Comparison of ENCODE assay signal across 19 cellular contexts in genomic region chr18:33744032-33744697, GRCh38.
DNase-seq lines count a peak whose midpoint lies in the region; ATAC-seq and TF ChIP-seq lines count a peak whose summit lies in the region.
"Had no signal": no experiment of that assay in that cellular context is flagged by ENCODE, and none has a peak within 500 bp of the region (broad histone marks: within the 10 kb centered on the region; RNA-seq: fewer than 3 reads in every experiment).

No MANE protein-coding gene starts in this region.

- POLR2A ChIA-PET in SK-N-SH (lab: Yijun Ruan, JAX) = no interaction called here
- POLR2A ChIA-PET in activated CD4-positive, alpha-beta memory T cell treated with anti-CD3 and anti-CD28 coated beads for 36 hours (lab: Charles Lee) = no interaction called here

- no peak overlapping the region for H3K27ac Mint-ChIP-seq in activated CD4-positive, alpha-beta memory T cell treated with anti-CD3 and anti-CD28 coated beads for 36 hours
- H3K27ac Mint-ChIP-seq: activated naive CD8-positive, alpha-beta T cell treated with anti-CD3 and anti-CD28 coated beads, Interleukin-2, amount 50 U/mL, for 24 hours; activated T-cell treated with anti-CD3 and anti-CD28 coated beads, Interleukin-2, amount 50 U/mL, for 72 hours; CD14-positive monocyte; nephron progenitor cell had no signal

- H3K27ac ChIP-seq in prostate gland = no peak overlapping the region
- H3K27ac ChIP-seq in SK-N-SH (ENCODE audit: low read depth in 2 of 2, low read length in 1 of 2) = no peak overlapping the region
- H3K27ac ChIP-seq: suprapubic skin had no signal

- no peaks in the 10 kb centered on the region for H3K27me3 ChIP-seq in prostate gland (replicated peaks; ENCODE audit: insufficient read depth)
- no peaks in the 10 kb centered on the region for H3K27me3 ChIP-seq in SK-N-SH (ENCODE audit: insufficient read depth)
- H3K27me3 ChIP-seq: suprapubic skin had no signal

- H3K4me3 ChIP-seq in choroid plexus epithelial cell (ENCODE audit: low read depth, low read length) (no peak overlapping the region), prostate gland (no peak overlapping the region), SK-N-SH (ENCODE audit: low read depth in 2 of 2, low read length in 1 of 2) (no peak overlapping the region)
- H3K4me3 ChIP-seq: suprapubic skin had no signal

- DNase-seq in NCI-H2196 (lab: John Stamatoyannopoulos, UW; ENCODE audit: unreplicated experiment) (peak; percentile 38), choroid plexus epithelial cell (ENCODE audit: low read depth) (no peak), prostate gland (ENCODE audit: low spot score) (peak; percentile 28), SK-N-SH (no peak)
- DNase-seq in activated CD4-positive, alpha-beta memory T cell treated with anti-CD3 and anti-CD28 coated beads for 36 hours = no peak
- DNase-seq: activated CD4-positive, alpha-beta T cell treated with anti-CD3 and anti-CD28 coated beads, Interleukin-2, amount 50 U/mL, for 4 hours; activated naive CD8-positive, alpha-beta T cell treated with anti-CD3 and anti-CD28 coated beads, Interleukin-2, amount 50 U/mL, for 24 hours; activated T-cell treated with anti-CD3 and anti-CD28 coated beads, Interleukin-2, amount 50 U/mL, for 72 hours; DND-41; HCEC 1CT; IMR-90; mammary epithelial cell; nephron progenitor cell; retina had no signal

- H3K36me3 Mint-ChIP-seq in activated CD4-positive, alpha-beta memory T cell treated with anti-CD3 and anti-CD28 coated beads for 36 hours = no peaks in the 10 kb centered on the region
- H3K36me3 Mint-ChIP-seq: CD14-positive monocyte had no signal

- TF ChIP-seq EP300 in SK-N-SH (IDR thresholded peaks at IDR 0.05; ENCODE audit: borderline replicate concordance in 1 of 2, low read depth in 1 of 2, low read length in 1 of 2) = no peak

- TF ChIP-seq POLR2A in prostate gland (IDR thresholded peaks at IDR 0.05) = no peak

- H3K9me3 ChIP-seq in prostate gland (no peaks in the 10 kb centered on the region), SK-N-SH (no peaks in the 10 kb centered on the region)
- H3K9me3 ChIP-seq: suprapubic skin had no signal

- peaks cover 8% of the 10 kb centered on the region for H3K9me3 Mint-ChIP-seq in activated CD4-positive, alpha-beta memory T cell treated with anti-CD3 and anti-CD28 coated beads for 36 hours
- H3K9me3 Mint-ChIP-seq: nephron progenitor cell had no signal

- no peak overlapping the region for H3K4me3 Mint-ChIP-seq in activated CD4-positive, alpha-beta memory T cell treated with anti-CD3 and anti-CD28 coated beads for 36 hours
- H3K4me3 Mint-ChIP-seq: activated naive CD8-positive, alpha-beta T cell treated with anti-CD3 and anti-CD28 coated beads, Interleukin-2, amount 50 U/mL, for 24 hours; activated T-cell treated with anti-CD3 and anti-CD28 coated beads, Interleukin-2, amount 50 U/mL, for 72 hours; CD14-positive monocyte; nephron progenitor cell had no signal

- no peak overlapping the region for H3K4me2 ChIP-seq in SK-N-SH

- WGBS in prostate gland = 72% methylated on average over 20 of the region's 20 CpGs
- 54% methylated on average over 12 of the region's 20 CpGs for WGBS in SK-N-SH (ENCODE audit: low lambda C conversion rate)

- H3K4me1 Mint-ChIP-seq in activated CD4-positive, alpha-beta memory T cell treated with anti-CD3 and anti-CD28 coated beads for 36 hours (ENCODE audit: low read depth) = no peaks in the 10 kb centered on the region
- H3K4me1 Mint-ChIP-seq: activated naive CD8-positive, alpha-beta T cell treated with anti-CD3 and anti-CD28 coated beads, Interleukin-2, amount 50 U/mL, for 24 hours; CD14-positive monocyte; nephron progenitor cell had no signal

- no peak overlapping the region for H3K9ac ChIP-seq in SK-N-SH

- TF ChIP-seq CTCF in GM12874 (IDR thresholded peaks at IDR 0.05; ENCODE audit: insufficient read depth, low read depth, low read length) = 0 out of 2 replicates have a peak, but pooled peaks have one; percentile 16
- peak; percentile 19 for TF ChIP-seq CTCF in choroid plexus epithelial cell (conservative IDR thresholded peaks at IDR 0.05; ENCODE audit: low read depth, low read length)
- TF ChIP-seq CTCF in prostate gland (IDR thresholded peaks at IDR 0.05) = no peak
- TF ChIP-seq CTCF in SK-N-SH (IDR thresholded peaks at IDR 0.05) = no peak; the same call in 1 of the 2 replicates

- no peaks in the 10 kb centered on the region for H3K9me2 ChIP-seq in SK-N-SH

- TF ChIP-seq RAD21 in SK-N-SH (IDR thresholded peaks at IDR 0.05; ENCODE audit: low read length) = no peak

- no peak overlapping the region for H2AFZ ChIP-seq in SK-N-SH (ENCODE audit: low read depth)

- H3K4me1 ChIP-seq in prostate gland (replicated peaks) = no peaks in the 10 kb centered on the region
- no peaks in the 10 kb centered on the region; a peak in 2 of 4 replicates for H3K4me1 ChIP-seq in SK-N-SH (ENCODE audit: control insufficient read depth in 1 of 2, insufficient read depth in 2 of 2, low read depth in 1 of 2, low read length in 1 of 2)
- H3K4me1 ChIP-seq: suprapubic skin had no signal

- CTCF ChIA-PET in SK-N-SH (lab: Yijun Ruan, JAX) = interaction anchor here (1.3 to 2.1 kb wide), 3 partner anchors 9 to 17 kb away, joined by 4 to 12 read pairs (median 6); no protein-coding TSS in a partner anchor
- CTCF ChIA-PET in activated CD4-positive, alpha-beta memory T cell treated with anti-CD3 and anti-CD28 coated beads for 36 hours (lab: Charles Lee) = no interaction called here

- intact Hi-C loops in prostate gland (cut with DNase I) = no loop called here
- intact Hi-C loops in activated CD4-positive, alpha-beta memory T cell treated with anti-CD3 and anti-CD28 coated beads for 36 hours (cut with micrococcal nuclease) = no loop called here

- no peaks in the 10 kb centered on the region for H4K20me1 ChIP-seq in SK-N-SH (ENCODE audit: insufficient read depth)

- ATAC-seq in GM19455 (IDR thresholded peaks at IDR 0.05; ENCODE audit: unreplicated experiment) = no peak
- ATAC-seq: activated naive CD8-positive, alpha-beta T cell treated with anti-CD3 and anti-CD28 coated beads, Interleukin-2, amount 50 U/mL, for 24 hours; activated T-cell treated with anti-CD3 and anti-CD28 coated beads, Interleukin-2, amount 50 U/mL, for 72 hours; SK-N-SH treated with all-trans-retinoic acid at 6 μM for 48 hours had no signal

- H3K27me3 Mint-ChIP-seq in activated CD4-positive, alpha-beta memory T cell treated with anti-CD3 and anti-CD28 coated beads for 36 hours = no peaks in the 10 kb centered on the region
- H3K27me3 Mint-ChIP-seq: activated naive CD8-positive, alpha-beta T cell treated with anti-CD3 and anti-CD28 coated beads, Interleukin-2, amount 50 U/mL, for 24 hours had no signal

- no peaks in the 10 kb centered on the region for H3K36me3 ChIP-seq in prostate gland
- H3K36me3 ChIP-seq in SK-N-SH (replicated peaks in 1 of 2; ENCODE audit: control insufficient read depth in 1 of 2, insufficient read depth in 2 of 2, low read length in 1 of 2) = no peaks in the 10 kb centered on the region
- H3K36me3 ChIP-seq: suprapubic skin had no signal

- no peaks in the 10 kb centered on the region for H3F3A ChIP-seq in SK-N-SH (replicated peaks; ENCODE audit: insufficient read depth)

- no peaks in the 10 kb centered on the region for H3K79me2 ChIP-seq in SK-N-SH (ENCODE audit: insufficient read depth)

TF ChIP-seq in SK-N-SH, 30 proteins besides CTCF, POLR2A, EP300 and RAD21 (continues in another document):
- TF ChIP-seq FOSL2 (IDR thresholded peaks at IDR 0.05; ENCODE audit: borderline replicate concordance, low read depth) (no peak), IRF3 (IDR thresholded peaks at IDR 0.05; ENCODE audit: low read depth, low read length) (no peak), TAF1 (IDR thresholded peaks at IDR 0.05; ENCODE audit: borderline replicate concordance, low read depth, low read length) (no peak), CHD2 (IDR thresholded peaks at IDR 0.05; ENCODE audit: low read length, partially characterized antibody) (no peak), REST (IDR thresholded peaks at IDR 0.05; ENCODE audit: low read depth, low read length) (no peak), SIN3A (IDR thresholded peaks at IDR 0.05; ENCODE audit: borderline replicate concordance, low read depth, low read length) (no peak), JUND (IDR thresholded peaks at IDR 0.05) (no peak)

Comparison
In these comparisons a context has a peak if more than half of its experiments do, and no peak if none do; other contexts are left out.
1. CTCF ChIP-seq: peak in GM12874 (single experiment) and choroid plexus epithelial cell (single experiment); none in prostate gland (0 of 4) and SK-N-SH (single experiment).
2. DNase-seq: peak in NCI-H2196 (single experiment) and prostate gland (single experiment); none in choroid plexus epithelial cell (single experiment), SK-N-SH (single experiment) and activated CD4-positive, alpha-beta memory T cell treated with anti-CD3 and anti-CD28 coated beads for 36 hours (single experiment).